Comparison of ENCODE assay signal across 8 cellular contexts in genomic region chr1:116418091-116418830, GRCh38. TPM values are rescaled to one million over a fixed set of nuclear protein-coding genes. Genes with fewer than 3 reads are reported as not detected.
DNase-seq lines count a peak whose midpoint lies in the region; TF ChIP-seq lines count a peak whose summit lies in the region.

No MANE protein-coding gene starts in this region.

- WGBS in esophagus muscularis mucosa = 9% methylated on average over 11 of the region's 48 CpGs

- peak overlapping the region; percentile 64 for H3K4me2 ChIP-seq in OCI-LY1 (ENCODE audit: low read length)

- peak overlapping the region; percentile 95 for H2AFZ ChIP-seq in OCI-LY1 (ENCODE audit: low read length)

- TF ChIP-seq EP300 in esophagus muscularis mucosa (IDR thresholded peaks at IDR 0.05) = no peak

- CTCF ChIA-PET in Caco-2 (lab: Charles Lee) = interaction anchor here (0.8 to 3.2 kb wide), 5 partner anchors 42 to 279 kb away, joined by 3 to 12 read pairs (median 3); no protein-coding TSS in a partner anchor

- TF ChIP-seq CTCF in Caco-2 (IDR thresholded peaks at IDR 0.05; ENCODE audit: insufficient read depth in 1 of 2, low read depth in 1 of 2, low read length in 1 of 2, severe bottlenecking in 1 of 2, unreplicated experiment in 1 of 2) (no peak), GM20000 (IDR thresholded peaks at IDR 0.05; ENCODE audit: extremely low read depth, missing control alignments) (no peak), OCI-LY1 (IDR thresholded peaks at IDR 0.05; ENCODE audit: low read length) (no peak), esophagus muscularis mucosa (IDR thresholded peaks at IDR 0.05) (peak in 1 of 3 experiments; percentile 24)

- no peaks in the 10 kb centered on the region for H3K79me2 ChIP-seq in OCI-LY1 (ENCODE audit: insufficient read depth, low read length)

- peaks cover 4% of the 10 kb centered on the region for H3K36me3 Mint-ChIP-seq in Caco-2 (ENCODE audit: insufficient read depth, unreplicated experiment)

- peak; percentile 38 for TF ChIP-seq POLR2A in esophagus muscularis mucosa (IDR thresholded peaks at IDR 0.05; ENCODE audit: low read depth)

- H3K9me2 ChIP-seq in OCI-LY1 (ENCODE audit: low read depth, low read length) = no peaks in the 10 kb centered on the region

- H3K27me3 ChIP-seq in Caco-2 (replicated peaks; ENCODE audit: control insufficient read depth, insufficient read depth, low read length) = no peaks in the 10 kb centered on the region
- H3K27me3 ChIP-seq in OCI-LY1 (ENCODE audit: insufficient read depth, low read length) = no peaks in the 10 kb centered on the region
- H3K27me3 ChIP-seq in esophagus muscularis mucosa = no peaks in the 10 kb centered on the region
- no peaks in the 10 kb centered on the region for H3K27me3 ChIP-seq in muscle layer of duodenum (ENCODE audit: low read depth, low read length)

- BruUV-seq in Caco-2 (replicated peaks; lab: Mats Ljungman, UMichigan) = TSS peak; percentile 69

- H4K20me1 ChIP-seq in OCI-LY1 (ENCODE audit: insufficient read depth, low read length) = no peaks in the 10 kb centered on the region

- H3K4me1 Mint-ChIP-seq in Caco-2 (ENCODE audit: low read depth, unreplicated experiment) = no peaks in the 10 kb centered on the region

- H3K27ac ChIP-seq in OCI-LY1 (ENCODE audit: low read depth, low read length, poor library complexity, severe bottlenecking) = peak overlapping the region; percentile 15
- peak overlapping the region; percentile 75 to 83 (median 79) for H3K27ac ChIP-seq in esophagus muscularis mucosa (replicated peaks in 1 of 4)
- peak overlapping the region; percentile 77 for H3K27ac ChIP-seq in muscle layer of duodenum (ENCODE audit: low read length)

- H3F3A ChIP-seq in OCI-LY1 (ENCODE audit: insufficient read depth, low read length) = no peaks in the 10 kb centered on the region

- H3K9me3 ChIP-seq in Caco-2 = no peaks in the 10 kb centered on the region
- H3K9me3 ChIP-seq in OCI-LY1 (ENCODE audit: low read length) = no peaks in the 10 kb centered on the region
- no peaks in the 10 kb centered on the region for H3K9me3 ChIP-seq in esophagus muscularis mucosa
- H3K9me3 ChIP-seq in muscle layer of duodenum (ENCODE audit: control insufficient read depth in 1 of 2, low read length in 2 of 2) = no peaks in the 10 kb centered on the region

- H3K27ac Mint-ChIP-seq in Caco-2 (ENCODE audit: unreplicated experiment) = peak overlapping the region; percentile 64

- peaks cover 5% of the 10 kb centered on the region; the same call in 1 of the 2 replicates for H3K4me1 ChIP-seq in Caco-2
- peaks cover 20% of the 10 kb centered on the region for H3K4me1 ChIP-seq in OCI-LY1 (ENCODE audit: insufficient read depth, low read length, severe bottlenecking)
- peaks cover 13 to 30% (median 23%) of the 10 kb centered on the region in 4 donors for H3K4me1 ChIP-seq in esophagus muscularis mucosa
- H3K4me1 ChIP-seq in muscle layer of duodenum (ENCODE audit: control insufficient read depth in 1 of 2, insufficient read depth in 2 of 2, low read length in 2 of 2) = peaks cover 8 to 12% of the 10 kb centered on the region in 2 donors

- peak overlapping the region; percentile 76 for H3K9ac ChIP-seq in OCI-LY1 (ENCODE audit: low read length)

- peak overlapping the region; percentile 48 for H3K4me3 ChIP-seq in Caco-2 (ENCODE audit: low read depth, low read length)
- peak overlapping the region; percentile 70 for H3K4me3 ChIP-seq in OCI-LY1 (ENCODE audit: low read depth, low read length, poor library complexity, severe bottlenecking)
- peak overlapping the region; percentile 74 to 90 (median 86) for H3K4me3 ChIP-seq in esophagus muscularis mucosa
- peak overlapping the region; percentile 74 to 99 for H3K4me3 ChIP-seq in muscle layer of duodenum (ENCODE audit: low read depth in 1 of 2, low read length in 2 of 2)

- H3K27me3 Mint-ChIP-seq in Caco-2 (ENCODE audit: insufficient read depth, unreplicated experiment) = no peaks in the 10 kb centered on the region

- intact Hi-C loops in Caco-2 (cut with micrococcal nuclease; ENCODE audit: unreplicated experiment) (no loop called here), esophagus muscularis mucosa (cut with DNase I) (loop anchor here (5.0 kb wide), 2 partner anchors 36 to 51 kb away; no protein-coding TSS in a partner anchor)

- no peaks in the 10 kb centered on the region for H3K36me3 ChIP-seq in Caco-2 (ENCODE audit: control insufficient read depth, insufficient read depth, low read length)
- H3K36me3 ChIP-seq in OCI-LY1 (ENCODE audit: insufficient read depth, low read length) = no peaks in the 10 kb centered on the region
- H3K36me3 ChIP-seq in esophagus muscularis mucosa = no peaks in the 10 kb centered on the region
- no peaks in the 10 kb centered on the region for H3K36me3 ChIP-seq in muscle layer of duodenum (ENCODE audit: control insufficient read depth in 1 of 2, insufficient read depth in 2 of 2, low read length in 2 of 2)

- peak overlapping the region; percentile 75 for H3K4me3 Mint-ChIP-seq in Caco-2 (ENCODE audit: unreplicated experiment)

- no peaks in the 10 kb centered on the region for H3K9me3 Mint-ChIP-seq in Caco-2 (ENCODE audit: unreplicated experiment)

- POLR2A ChIA-PET in Caco-2 (lab: Charles Lee) = interaction anchor here (1.0 to 1.6 kb wide), 3 partner anchors 31 to 67 kb away, joined by 3 to 4 read pairs (median 3); no protein-coding TSS in a partner anchor

- DNase-seq in Caco-2 (peak; percentile 83 to 85), GM20000 (ENCODE audit: low spot score) (peak; percentile 89), HT1080 (ENCODE audit: low read depth) (peak; percentile 81), activated T-cell treated with anti-CD3 and anti-CD28 coated beads for 48 hours (ENCODE audit: low read depth) (peak; percentile 87), esophagus muscularis mucosa (ENCODE audit: extremely low spot score) (no peak)
- DNase-seq in stimulated activated CD8-positive, alpha-beta memory T cell treated with anti-CD3 and anti-CD28 coated beads, Interleukin-7, amount 100 ng/mL, for 24 hours (ENCODE audit: low read depth) = peak; percentile 67

RNA-seq across cellular contexts. Expression of gene ATP1A1, which starts 45.2 kb away (rescaled TPM):
- 479 and 508 TPM in 2 replicates for total RNA-seq in Caco-2 (2022)
- 148 and 189 TPM in 2 replicates for total RNA-seq in HT1080 (2014; rRNA removed; shearing (Covaris generic))
- polyA plus RNA-seq in HT1080 (2015; cell fraction: cytosol; rRNA removed) = 245 and 267 TPM in 2 replicates
- 791 and 831 TPM in 2 replicates for polyA plus RNA-seq in HT1080 (2015; cell fraction: nucleus; rRNA removed)
- total RNA-seq in esophagus muscularis mucosa = 100 to 1,000 TPM in 3 of 4 donors, 10 to 100 TPM in 1; 90.1 to 196 (median 157) TPM

Comparison
In these comparisons a context has a peak if more than half of its experiments do, and no peak if none do; other contexts are left out.
1. H3K27ac ChIP-seq: peak in every context shown above with its lines; median percentile 79 in esophagus muscularis mucosa; 77 in muscle layer of duodenum; 15 in OCI-LY1.